Comparison of ENCODE assay signal across 1 cellular context in the genomic region with DNA sequence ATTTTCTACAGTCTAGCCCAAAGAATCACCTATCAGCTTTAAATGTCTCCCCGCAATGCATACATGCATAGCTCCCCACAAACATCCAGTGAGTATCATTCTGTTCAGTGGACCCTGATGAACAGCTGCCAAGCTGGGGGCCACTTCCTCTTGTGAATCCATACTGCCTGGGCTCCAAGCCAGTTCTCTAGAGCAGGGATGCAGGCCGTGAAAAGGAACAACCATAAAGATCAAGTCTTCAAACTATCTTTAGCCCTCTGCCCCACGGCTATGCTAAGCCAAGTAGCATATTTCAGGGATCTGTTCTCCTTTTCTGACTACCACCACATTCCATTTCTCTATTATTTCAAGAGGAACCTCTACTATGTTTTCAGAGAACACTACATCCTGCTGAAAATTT.
TF ChIP-seq lines count a peak whose summit lies in the region.

No MANE protein-coding gene starts in this region.

TF ChIP-seq in endothelial cell of umbilical vein, 7 proteins besides CTCF, POLR2A, EP300 and RAD21:
- TF ChIP-seq FOS (IDR thresholded peaks at IDR 0.05; ENCODE audit: borderline replicate concordance, insufficient read depth, low read length), result no peak
- TF ChIP-seq, protein P1, sequence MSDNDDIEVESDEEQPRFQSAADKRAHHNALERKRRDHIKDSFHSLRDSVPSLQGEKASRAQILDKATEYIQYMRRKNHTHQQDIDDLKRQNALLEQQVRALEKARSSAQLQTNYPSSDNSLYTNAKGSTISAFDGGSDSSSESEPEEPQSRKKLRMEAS (IDR thresholded peaks at IDR 0.05; ENCODE audit: insufficient read depth, insufficient read length), result no peak
